15 cellular contexts compared by ENCODE assay signal in genomic region chr11:8477151-8477550, GRCh38.
"Had no signal": no experiment of that assay in that cellular context is flagged by ENCODE, and none has a peak within 500 bp of the region (broad histone marks: within the 10 kb centered on the region; RNA-seq: fewer than 3 reads in every experiment).

No MANE protein-coding gene starts in this region.

- DNase-seq: activated B cell treated with CpG ODN at 0.5 μM for 24 hours; activated CD4-positive, alpha-beta T cell treated with anti-CD3 and anti-CD28 coated beads, Interleukin-2, amount 10 ng/mL, durations not matched to agents 24 days and 14 days; activated CD8-positive, alpha-beta memory T cell treated with anti-CD3 and anti-CD28 coated beads, Interleukin-2, amount 50 U/mL, for 4 hours; activated CD8-positive, alpha-beta T cell treated with anti-CD3 and anti-CD28 coated beads, Interleukin-2, amount 10 ng/mL, durations not matched to agents 7 days and 5 days; activated gamma-delta T cell; activated T-cell treated with anti-CD3 and anti-CD28 coated beads, Interleukin-2, amount 50 U/mL, for 72 hours; hippocampal formation; kidney; left ventricle myocardium inferior; mesenchymal stem cell; naive thymus-derived CD8-positive, alpha-beta T cell; retina had no signal

- FAIRE-seq: kidney, TTC549 had no signal

- ATAC-seq: activated CD8-positive, alpha-beta T cell treated with anti-CD3 and anti-CD28 coated beads, Interleukin-2, amount 10 ng/mL, durations not matched to agents 7 days and 5 days; activated naive CD4-positive, alpha-beta T cell treated with anti-CD3 and anti-CD28 coated beads, Interleukin-2, amount 50 U/mL, for 72 hours; activated T-cell treated with anti-CD3 and anti-CD28 coated beads, Interleukin-2, amount 50 U/mL, for 72 hours; naive thymus-derived CD8-positive, alpha-beta T cell; stimulated activated effector memory CD8-positive, alpha-beta T cell treated with anti-CD3 and anti-CD28 coated beads, Interleukin-12 subunit alpha, Interleukin-12 subunit beta, amount 100 ng/mL, for 72 hours had no signal
